In the genomic region with DNA sequence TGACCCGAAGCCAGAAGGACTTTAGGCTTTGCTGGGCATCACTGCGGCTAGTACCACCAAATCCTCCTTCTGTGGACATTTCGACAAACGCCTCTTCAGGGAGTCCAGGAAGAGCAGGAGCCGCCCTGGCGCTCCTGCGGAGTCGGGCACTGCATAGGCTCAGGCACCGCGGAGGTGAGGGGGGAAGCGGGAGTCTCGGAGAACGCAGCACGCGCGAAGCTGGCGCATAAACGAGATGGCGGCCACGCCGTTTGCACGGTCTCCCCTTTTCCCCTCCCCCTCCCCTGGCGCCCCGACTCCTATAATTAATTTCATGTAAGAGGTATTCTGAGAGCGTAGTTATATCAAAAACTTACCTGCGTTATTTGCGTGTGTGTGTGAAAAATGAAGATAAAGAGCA, we compare ENCODE assay signal across 26 cellular contexts.
"Had no signal": no experiment of that assay in that cellular context is flagged by ENCODE, and none has a peak within 500 bp of the region (broad histone marks: within the 10 kb centered on the region; RNA-seq: fewer than 3 reads in every experiment).

No MANE protein-coding gene starts in this region.

- H3K9me3 Mint-ChIP-seq: natural killer cell treated with Interleukin-12 subunit alpha and Interleukin-12 subunit beta and Interleukin-15 and Interleukin-18, amount 100 ng/mL, for 72 hours; stimulated activated effector memory CD8-positive, alpha-beta T cell treated with anti-CD3 and anti-CD28 coated beads, Interleukin-12 subunit alpha, Interleukin-12 subunit beta, amount 100 ng/mL, for 72 hours; stimulated activated naive B cell treated with anti-CD40 and anti-IgM and Interleukin-4, amounts not matched to agents 10 μg/mL and 1 μg/mL and 100 μg/mL, for 72 hours; stimulated activated naive CD8-positive, alpha-beta T cell treated with anti-CD3 and anti-CD28 coated beads, Interleukin-15, Interleukin-2, amounts not matched to agents 100 ng/mL and 50 ng/mL, for 24 hours had no signal

- H3K9me3 ChIP-seq: neutrophil, psoas muscle, right lobe of liver, sigmoid colon, transverse colon, upper lobe of left lung, vagina had no signal

- H3K79me2 ChIP-seq: parathyroid adenoma had no signal

- H3K9ac ChIP-seq: parathyroid adenoma had no signal

- H3K4me3 ChIP-seq: psoas muscle, right lobe of liver, sigmoid colon, stomach, tibial artery, transverse colon, upper lobe of left lung, vagina had no signal

- H3K27ac ChIP-seq: neutrophil, parathyroid adenoma, psoas muscle, right lobe of liver, sigmoid colon, stomach, tibial artery, transverse colon, upper lobe of left lung, vagina had no signal

- H2AFZ ChIP-seq: parathyroid adenoma had no signal

- H3K36me3 Mint-ChIP-seq: naive B cell; naive thymus-derived CD8-positive, alpha-beta T cell; natural killer cell treated with Interleukin-12 subunit alpha and Interleukin-12 subunit beta and Interleukin-15 and Interleukin-18, amount 100 ng/mL, for 72 hours; stimulated activated effector memory CD8-positive, alpha-beta T cell treated with anti-CD3 and anti-CD28 coated beads, Interleukin-12 subunit alpha, Interleukin-12 subunit beta, amount 100 ng/mL, for 72 hours; stimulated activated naive B cell treated with anti-CD40 and anti-IgM and Interleukin-4, amounts not matched to agents 10 μg/mL and 1 μg/mL and 100 μg/mL, for 72 hours had no signal

- H3K4me1 ChIP-seq: parathyroid adenoma, right lobe of liver, transverse colon, upper lobe of left lung had no signal

- H3K27me3 Mint-ChIP-seq: progenitor cell of endocrine pancreas; stimulated activated naive B cell treated with anti-CD40 and anti-IgM and Interleukin-4, amounts not matched to agents 10 μg/mL and 1 μg/mL and 100 μg/mL, for 72 hours; stimulated activated naive CD8-positive, alpha-beta T cell treated with anti-CD3 and anti-CD28 coated beads, Interleukin-15, Interleukin-2, amounts not matched to agents 100 ng/mL and 50 ng/mL, for 24 hours had no signal

- H3K27ac Mint-ChIP-seq: naive B cell; natural killer cell treated with Interleukin-12 subunit alpha and Interleukin-12 subunit beta and Interleukin-15 and Interleukin-18, amount 100 ng/mL, for 72 hours; progenitor cell of endocrine pancreas; stimulated activated effector memory CD8-positive, alpha-beta T cell treated with anti-CD3 and anti-CD28 coated beads, Interleukin-12 subunit alpha, Interleukin-12 subunit beta, amount 100 ng/mL, for 72 hours; stimulated activated naive B cell treated with anti-CD40 and anti-IgM and Interleukin-4, amounts not matched to agents 10 μg/mL and 1 μg/mL and 100 μg/mL, for 72 hours; stimulated activated naive CD8-positive, alpha-beta T cell treated with anti-CD3 and anti-CD28 coated beads, Interleukin-15, Interleukin-2, amounts not matched to agents 100 ng/mL and 50 ng/mL, for 24 hours had no signal

- ATAC-seq: naive thymus-derived CD8-positive, alpha-beta T cell; natural killer cell treated with Interleukin-12 subunit alpha and Interleukin-12 subunit beta and Interleukin-15 and Interleukin-18, amount 100 ng/mL, for 72 hours; psoas muscle; right cardiac atrium; right lobe of liver; stimulated activated effector memory CD8-positive, alpha-beta T cell treated with anti-CD3 and anti-CD28 coated beads, Interleukin-12 subunit alpha, Interleukin-12 subunit beta, amount 100 ng/mL, for 72 hours; stimulated activated naive B cell treated with anti-CD40 and anti-IgM and Interleukin-4, amounts not matched to agents 10 μg/mL and 1 μg/mL and 100 μg/mL, for 72 hours had no signal

- H3K4me3 Mint-ChIP-seq: naive B cell; naive thymus-derived CD8-positive, alpha-beta T cell; natural killer cell treated with Interleukin-12 subunit alpha and Interleukin-12 subunit beta and Interleukin-15 and Interleukin-18, amount 100 ng/mL, for 72 hours; stimulated activated effector memory CD8-positive, alpha-beta T cell treated with anti-CD3 and anti-CD28 coated beads, Interleukin-12 subunit alpha, Interleukin-12 subunit beta, amount 100 ng/mL, for 72 hours; stimulated activated naive B cell treated with anti-CD40 and anti-IgM and Interleukin-4, amounts not matched to agents 10 μg/mL and 1 μg/mL and 100 μg/mL, for 72 hours; stimulated activated naive CD8-positive, alpha-beta T cell treated with anti-CD3 and anti-CD28 coated beads, Interleukin-15, Interleukin-2, amounts not matched to agents 100 ng/mL and 50 ng/mL, for 24 hours had no signal

- DNase-seq: naive B cell; naive thymus-derived CD8-positive, alpha-beta T cell; nucleus accumbens; posterior cingulate gyrus; psoas muscle; right lobe of liver; sigmoid colon; small intestine; stimulated activated CD4-positive, alpha-beta T cell treated with anti-CD3 and anti-CD28 coated beads, Interleukin-15, amount 100 ng/mL, for 24 hours; stimulated activated CD4-positive, alpha-beta T cell treated with anti-CD3 and anti-CD28 coated beads, Interleukin-2, amount 100 ng/mL, for 24 hours; stimulated activated CD4-positive, alpha-beta T cell treated with anti-CD3 and anti-CD28 coated beads, Interleukin-2, amount 100 ng/mL, for 48 hours; stimulated activated CD4-positive, alpha-beta T cell treated with anti-CD3 and anti-CD28 coated beads, Interleukin-4, amount 100 ng/mL, for 24 hours; stimulated activated naive B cell treated with anti-CD40 and anti-IgM and Interleukin-4, amounts not matched to agents 10 μg/mL and 1 μg/mL and 100 μg/mL, for 72 hours; stimulated activated naive CD4-positive, alpha-beta T cell treated with Interleukin-2 at 50 U/mL for 16 hours; stomach; tibial artery; transverse colon had no signal

- H3K36me3 ChIP-seq: neutrophil, right lobe of liver, sigmoid colon, stomach, tibial artery, transverse colon, upper lobe of left lung, vagina had no signal

- H3K27me3 ChIP-seq: neutrophil, right lobe of liver, sigmoid colon, stomach, tibial artery, transverse colon, upper lobe of left lung, vagina had no signal

- H3K4me1 Mint-ChIP-seq: naive B cell; naive thymus-derived CD8-positive, alpha-beta T cell; stimulated activated effector memory CD8-positive, alpha-beta T cell treated with anti-CD3 and anti-CD28 coated beads, Interleukin-12 subunit alpha, Interleukin-12 subunit beta, amount 100 ng/mL, for 72 hours; stimulated activated naive B cell treated with anti-CD40 and anti-IgM and Interleukin-4, amounts not matched to agents 10 μg/mL and 1 μg/mL and 100 μg/mL, for 72 hours had no signal
